ENCODE assay signal across 28 cellular contexts in the genomic region with DNA sequence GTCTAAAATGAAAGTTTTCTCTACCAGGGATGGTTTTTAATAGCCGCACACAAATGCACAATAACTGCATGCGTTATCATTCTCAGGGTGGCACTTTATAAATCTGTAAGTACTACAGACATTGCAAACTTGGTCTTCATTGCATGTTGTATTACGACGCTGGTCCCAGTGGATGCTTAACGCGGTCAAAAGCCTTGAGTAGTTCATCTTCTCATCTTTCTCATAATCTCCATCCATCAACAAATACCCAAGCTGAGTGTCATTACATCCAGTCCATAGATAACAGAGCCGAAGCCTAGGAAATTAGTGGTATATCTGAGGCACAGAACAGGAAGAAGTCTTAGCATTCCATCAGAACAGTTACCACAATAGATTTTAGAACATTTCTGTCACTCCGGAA.
DNase-seq lines count a peak whose midpoint lies in the region; ATAC-seq, FAIRE-seq and TF ChIP-seq lines count a peak whose summit lies in the region.
"Had no signal": no experiment of that assay in that cellular context is flagged by ENCODE, and none has a peak within 500 bp of the region (broad histone marks: within the 10 kb centered on the region; RNA-seq: fewer than 3 reads in every experiment).

No MANE protein-coding gene starts in this region.

- H3K27me3 Mint-ChIP-seq in astrocyte (ENCODE audit: low read depth, unreplicated experiment) (peaks cover 15% of the 10 kb centered on the region), glutamatergic neuron (ENCODE audit: unreplicated experiment) (no peaks in the 10 kb centered on the region), neural progenitor cell (ENCODE audit: insufficient read depth, low read depth) (peaks cover 4% of the 10 kb centered on the region), CD14-positive monocyte (ENCODE audit: low read depth in 3 of 3) (peaks cover 0 to 4% (median 0%) of the 10 kb centered on the region in 3 donors)
- no peaks in the 10 kb centered on the region for H3K27me3 Mint-ChIP-seq in stimulated activated naive B cell treated with anti-CD40 and anti-IgM and Interleukin-4, amounts not matched to agents 10 μg/mL and 1 μg/mL and 100 μg/mL, for 72 hours
- H3K27me3 Mint-ChIP-seq: CD8-positive, alpha-beta memory T cell; IgD-negative memory B cell had no signal

- H3K27me3 ChIP-seq in astrocyte (ENCODE audit: insufficient read depth, low read length) (no peaks in the 10 kb centered on the region), neural progenitor cell (peaks cover 28% of the 10 kb centered on the region)
- H3K27me3 ChIP-seq: Peyer's patch had no signal

- H3K9me3 ChIP-seq in astrocyte (ENCODE audit: insufficient read depth, low read depth, low read length) (no peaks in the 10 kb centered on the region), neural progenitor cell (ENCODE audit: low read depth) (no peaks in the 10 kb centered on the region)
- H3K9me3 ChIP-seq: A549, Peyer's patch had no signal

- no peak overlapping the region for H3K4me3 Mint-ChIP-seq in astrocyte (ENCODE audit: unreplicated experiment)
- H3K4me3 Mint-ChIP-seq in glutamatergic neuron (ENCODE audit: unreplicated experiment), result peak overlapping the region; percentile 20
- H3K4me3 Mint-ChIP-seq in neural progenitor cell, result no peak overlapping the region
- H3K4me3 Mint-ChIP-seq in stimulated activated naive B cell treated with anti-CD40 and anti-IgM and Interleukin-4, amounts not matched to agents 10 μg/mL and 1 μg/mL and 100 μg/mL, for 72 hours, result no peak overlapping the region
- no peak overlapping the region for H3K4me3 Mint-ChIP-seq in CD14-positive monocyte
- H3K4me3 Mint-ChIP-seq: CD8-positive, alpha-beta memory T cell had no signal

- TF ChIP-seq CTCF in astrocyte (IDR thresholded peaks at IDR 0.05; ENCODE audit: insufficient read depth, low read depth, low read length) (no peak), glutamatergic neuron (IDR thresholded peaks at IDR 0.05; ENCODE audit: partially characterized antibody, unreplicated experiment) (no peak), neural progenitor cell (IDR thresholded peaks at IDR 0.05) (no peak), CD14-positive monocyte (IDR thresholded peaks at IDR 0.05) (no peak)

- no peak for FAIRE-seq in astrocyte (lab: Jason Lieb, UNC)
- FAIRE-seq: A549, GM12891 had no signal

- H3K36me3 ChIP-seq in astrocyte (ENCODE audit: insufficient read depth, low read length), result no peaks in the 10 kb centered on the region
- no peaks in the 10 kb centered on the region for H3K36me3 ChIP-seq in neural progenitor cell

- H2AFZ ChIP-seq in astrocyte (ENCODE audit: low read depth, low read length), result no peak overlapping the region
- H2AFZ ChIP-seq in neural progenitor cell (replicated peaks), result peak overlapping the region; percentile 95

- peak overlapping the region; percentile 50 for H3K4me2 ChIP-seq in astrocyte (ENCODE audit: low read length)
- peak overlapping the region; percentile 66 for H3K4me2 ChIP-seq in neural progenitor cell
- H3K4me2 ChIP-seq: A549, KMS-11 had no signal

- no peak overlapping the region for H3K27ac ChIP-seq in astrocyte (ENCODE audit: low read depth, low read length)
- no peak overlapping the region for H3K27ac ChIP-seq in neural progenitor cell
- H3K27ac ChIP-seq: A549, KMS-11, Peyer's patch had no signal

- H3K4me1 ChIP-seq in astrocyte (ENCODE audit: insufficient read depth, low read length) (peaks cover 3% of the 10 kb centered on the region), neural progenitor cell (no peaks in the 10 kb centered on the region)
- H3K4me1 ChIP-seq: A549, Peyer's patch had no signal

- H4K20me1 ChIP-seq in astrocyte (ENCODE audit: insufficient read depth, low read length), result no peaks in the 10 kb centered on the region
- H4K20me1 ChIP-seq in neural progenitor cell (ENCODE audit: low read depth), result no peaks in the 10 kb centered on the region

- no peaks in the 10 kb centered on the region for H3F3A ChIP-seq in neural progenitor cell (ENCODE audit: low read depth)

- DNase-seq in astrocyte (ENCODE audit: low read depth) (no peak), glutamatergic neuron (no peak), neural progenitor cell (ENCODE audit: low spot score) (no peak), activated gamma-delta T cell (lab: John Stamatoyannopoulos, UW) (no peak), DMS53 (lab: John Stamatoyannopoulos, UW) (no peak), CD14-positive monocyte (ENCODE audit: low spot score) (no peak)
- no peak for DNase-seq in stimulated activated naive B cell treated with anti-CD40 and anti-IgM and Interleukin-4, amounts not matched to agents 10 μg/mL and 1 μg/mL and 100 μg/mL, for 72 hours
- DNase-seq: C1 segment of cervical spinal cord; CD8-positive, alpha-beta memory T cell; DMS 273 treated with DMSO at 0.1 percent for 48 hours; DMS79 treated with DMSO at 0.1 percent for 48 hours; GF-D8; GOT3; NCI-H1092; NCI-H1417 treated with DMSO at 0.1 percent for 48 hours; NCI-H1694 treated with DMSO at 0.1 percent for 48 hours; NCI-H2081 treated with DMSO at 0.1 percent for 48 hours; NCI-H2171; NCI-H226; NCI-H510A; OCI-M1; Peyer's patch; SHP77 treated with DMSO at 0.1 percent for 48 hours had no signal

- H3K36me3 Mint-ChIP-seq in astrocyte (ENCODE audit: low read depth, unreplicated experiment), result no peaks in the 10 kb centered on the region
- no peaks in the 10 kb centered on the region for H3K36me3 Mint-ChIP-seq in glutamatergic neuron (ENCODE audit: unreplicated experiment)
- no peaks in the 10 kb centered on the region for H3K36me3 Mint-ChIP-seq in neural progenitor cell
- H3K36me3 Mint-ChIP-seq in stimulated activated naive B cell treated with anti-CD40 and anti-IgM and Interleukin-4, amounts not matched to agents 10 μg/mL and 1 μg/mL and 100 μg/mL, for 72 hours, result peaks cover 55 to 67% of the 10 kb centered on the region in 2 donors
- H3K36me3 Mint-ChIP-seq in CD14-positive monocyte, result no peaks in the 10 kb centered on the region

- no peak overlapping the region for H3K27ac Mint-ChIP-seq in astrocyte (ENCODE audit: unreplicated experiment)
- H3K27ac Mint-ChIP-seq in glutamatergic neuron (ENCODE audit: unreplicated experiment), result no peak overlapping the region
- no peak overlapping the region for H3K27ac Mint-ChIP-seq in neural progenitor cell
- H3K27ac Mint-ChIP-seq in stimulated activated naive B cell treated with anti-CD40 and anti-IgM and Interleukin-4, amounts not matched to agents 10 μg/mL and 1 μg/mL and 100 μg/mL, for 72 hours, result peak overlapping the region; percentile 0
- no peak overlapping the region for H3K27ac Mint-ChIP-seq in CD14-positive monocyte

- H3K79me2 ChIP-seq in astrocyte (ENCODE audit: insufficient read depth, low read length), result no peaks in the 10 kb centered on the region
- no peaks in the 10 kb centered on the region for H3K79me2 ChIP-seq in neural progenitor cell (ENCODE audit: low read depth)

- intact Hi-C loops in CD14-positive monocyte (cut with micrococcal nuclease), result no loop called here

- H3K4me3 ChIP-seq in astrocyte (ENCODE audit: insufficient read depth, low read depth, low read length), result no peak overlapping the region
- H3K4me3 ChIP-seq in neural progenitor cell, result no peak overlapping the region
- H3K4me3 ChIP-seq: A549, Peyer's patch had no signal

- ATAC-seq in stimulated activated naive B cell treated with anti-CD40 and anti-IgM and Interleukin-4, amounts not matched to agents 10 μg/mL and 1 μg/mL and 100 μg/mL, for 72 hours (replicated peaks), result no peak
- ATAC-seq: A549, HCT116 had no signal

- no peak overlapping the region for H3K9ac ChIP-seq in astrocyte (ENCODE audit: low read length)
- no peak overlapping the region for H3K9ac ChIP-seq in neural progenitor cell
- H3K9ac ChIP-seq: KMS-11 had no signal

- no peaks in the 10 kb centered on the region for H3K9me3 Mint-ChIP-seq in astrocyte (ENCODE audit: unreplicated experiment)
- peaks cover 1% of the 10 kb centered on the region for H3K9me3 Mint-ChIP-seq in glutamatergic neuron (ENCODE audit: unreplicated experiment)
- no peaks in the 10 kb centered on the region for H3K9me3 Mint-ChIP-seq in neural progenitor cell
- no peaks in the 10 kb centered on the region for H3K9me3 Mint-ChIP-seq in stimulated activated naive B cell treated with anti-CD40 and anti-IgM and Interleukin-4, amounts not matched to agents 10 μg/mL and 1 μg/mL and 100 μg/mL, for 72 hours
- H3K9me3 Mint-ChIP-seq in CD14-positive monocyte, result no peaks in the 10 kb centered on the region
- H3K9me3 Mint-ChIP-seq: CD8-positive, alpha-beta memory T cell; IgD-negative memory B cell had no signal

- peaks cover 3% of the 10 kb centered on the region for H3K4me1 Mint-ChIP-seq in astrocyte (ENCODE audit: low read depth, unreplicated experiment)
- peaks cover 7% of the 10 kb centered on the region for H3K4me1 Mint-ChIP-seq in glutamatergic neuron (ENCODE audit: low read depth, unreplicated experiment)
- no peaks in the 10 kb centered on the region for H3K4me1 Mint-ChIP-seq in neural progenitor cell
- peaks cover 34 to 55% of the 10 kb centered on the region in 2 donors for H3K4me1 Mint-ChIP-seq in stimulated activated naive B cell treated with anti-CD40 and anti-IgM and Interleukin-4, amounts not matched to agents 10 μg/mL and 1 μg/mL and 100 μg/mL, for 72 hours
- peaks cover 45% of the 10 kb centered on the region for H3K4me1 Mint-ChIP-seq in CD14-positive monocyte
- H3K4me1 Mint-ChIP-seq: CD8-positive, alpha-beta memory T cell had no signal
